In the genomic region with DNA sequence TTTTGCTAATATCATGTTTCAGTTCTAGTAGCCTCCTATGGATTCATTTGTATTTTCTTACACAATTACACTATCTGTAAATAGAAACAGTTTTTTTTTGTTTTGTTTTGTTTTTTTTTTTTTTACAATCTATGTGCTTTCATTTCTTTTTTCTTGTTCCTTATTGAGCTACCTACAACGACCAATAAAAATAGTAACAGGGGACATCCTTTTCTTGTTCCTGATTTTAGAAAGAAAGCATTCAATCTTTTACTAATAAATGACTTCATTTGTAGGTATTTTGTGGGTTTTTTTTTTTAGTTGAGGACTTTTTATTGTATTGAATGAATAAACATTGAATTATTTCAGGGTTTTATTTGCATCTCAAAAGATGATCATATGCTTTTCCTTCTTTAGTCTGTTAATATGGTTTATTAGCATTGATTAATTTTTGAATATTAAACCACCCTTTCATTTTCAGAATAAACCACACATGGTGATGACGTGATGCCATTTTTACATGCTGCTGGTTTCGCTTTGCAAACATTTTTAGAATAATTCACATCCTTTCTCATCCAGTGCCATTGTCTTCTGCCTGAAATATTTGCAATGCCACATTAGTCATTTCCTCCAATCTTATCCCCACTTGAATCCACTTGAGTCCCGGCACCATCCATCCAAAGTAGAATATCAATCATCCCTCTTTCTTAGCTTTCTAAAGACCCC, we compare ENCODE assay signal across 11 cellular contexts. TPM values are rescaled to one million over a fixed set of nuclear protein-coding genes. Genes with fewer than 3 reads are reported as not detected.
DNase-seq lines count a peak whose midpoint lies in the region; ATAC-seq and TF ChIP-seq lines count a peak whose summit lies in the region.
"Had no signal": no experiment of that assay in that cellular context is flagged by ENCODE, and none has a peak within 500 bp of the region (broad histone marks: within the 10 kb centered on the region; RNA-seq: fewer than 3 reads in every experiment).

No MANE protein-coding gene starts in this region.

- no peaks in the 10 kb centered on the region for H3K36me3 ChIP-seq in RWPE2 (ENCODE audit: low read depth)
- no peaks in the 10 kb centered on the region for H3K36me3 ChIP-seq in kidney epithelial cell (ENCODE audit: control insufficient read depth, insufficient read depth, low read length)
- no peaks in the 10 kb centered on the region for H3K36me3 ChIP-seq in heart left ventricle
- H3K36me3 ChIP-seq: neutrophil had no signal

- DNase-seq in GM03348 (ENCODE audit: low spot score), result peak; percentile 72
- peak; percentile 52 for DNase-seq in HFF-Myc (ENCODE audit: extremely low read depth, low read depth)
- DNase-seq in RWPE2 (ENCODE audit: low spot score), result no peak
- peak; percentile 87 for DNase-seq in kidney epithelial cell (ENCODE audit: low read depth)
- DNase-seq in activated CD4-positive, alpha-beta T cell treated with anti-CD3 and anti-CD28 coated beads, Interleukin-2, amount 10 ng/mL, durations not matched to agents 7 days and 5 days, result no peak
- no peak for DNase-seq in T-helper 17 cell
- DNase-seq in SW480 (ENCODE audit: low spot score), result no peak
- DNase-seq in heart left ventricle, result no peak
- DNase-seq: dorsolateral prefrontal cortex had no signal

- 29 to 61% (median 39%) methylated on average over 4 of the region's 4 CpGs for WGBS in heart left ventricle, 4 donors

- ATAC-seq in RWPE2 (ENCODE audit: low read depth) (peak; percentile 82), T-helper 17 cell (no peak), heart left ventricle (no peak)
- ATAC-seq: WTC11 had no signal

- CTCF ChIA-PET in activated CD4-positive, alpha-beta T cell treated with anti-CD3 and anti-CD28 coated beads, Interleukin-2, amount 10 ng/mL, durations not matched to agents 7 days and 5 days (lab: Charles Lee), result interaction anchor here (0.6 to 1.6 kb wide), 2 partner anchors 7 to 576 kb away, joined by 3 to 4 read pairs; no protein-coding TSS in a partner anchor

- H3K27ac Mint-ChIP-seq in activated CD4-positive, alpha-beta T cell treated with anti-CD3 and anti-CD28 coated beads, Interleukin-2, amount 10 ng/mL, durations not matched to agents 7 days and 5 days, result no peak overlapping the region
- no peak overlapping the region for H3K27ac Mint-ChIP-seq in T-helper 17 cell
- H3K27ac Mint-ChIP-seq: WTC11 had no signal

- intact Hi-C loops in heart left ventricle (cut with DNase I), result no loop called here

- TF ChIP-seq CTCF in HFF-Myc (IDR thresholded peaks at IDR 0.05; ENCODE audit: low read depth, low read length, missing control alignments) (no peak), RWPE2 (IDR thresholded peaks at IDR 0.05; ENCODE audit: poor library complexity, severe bottlenecking) (no peak), kidney epithelial cell (IDR thresholded peaks at IDR 0.05; ENCODE audit: insufficient read depth, low read length, poor library complexity, severe bottlenecking) (no peak), heart left ventricle (IDR thresholded peaks at IDR 0.05) (no peak)

- H3K4me3 Mint-ChIP-seq in activated CD4-positive, alpha-beta T cell treated with anti-CD3 and anti-CD28 coated beads, Interleukin-2, amount 10 ng/mL, durations not matched to agents 7 days and 5 days, result no peak overlapping the region
- H3K4me3 Mint-ChIP-seq in T-helper 17 cell, result no peak overlapping the region
- H3K4me3 Mint-ChIP-seq: WTC11 had no signal

- H3K4me1 ChIP-seq in RWPE2 (ENCODE audit: insufficient read depth, poor library complexity, severe bottlenecking), result peaks cover 18% of the 10 kb centered on the region
- peaks cover 0 to 25% (median 0%) of the 10 kb centered on the region in 12 donors for H3K4me1 ChIP-seq in heart left ventricle

- no peak overlapping the region for H3K4me3 ChIP-seq in HFF-Myc (replicated peaks; ENCODE audit: low read depth, low read length)
- H3K4me3 ChIP-seq in RWPE2 (ENCODE audit: severe bottlenecking), result no peak overlapping the region
- H3K4me3 ChIP-seq in kidney epithelial cell (ENCODE audit: low read depth, low read length), result no peak overlapping the region
- no peak overlapping the region for H3K4me3 ChIP-seq in heart left ventricle
- H3K4me3 ChIP-seq: dorsolateral prefrontal cortex had no signal

- H3K9me3 ChIP-seq in RWPE2 (ENCODE audit: severe bottlenecking) (no peaks in the 10 kb centered on the region), T-helper 17 cell (ENCODE audit: control insufficient read depth, low read length, poor library complexity, severe bottlenecking) (no peaks in the 10 kb centered on the region), heart left ventricle (no peaks in the 10 kb centered on the region)
- H3K9me3 ChIP-seq: neutrophil had no signal

- H3K27ac ChIP-seq in RWPE2 (ENCODE audit: poor library complexity, severe bottlenecking), result peak overlapping the region; percentile 94
- H3K27ac ChIP-seq in heart left ventricle, result peak overlapping the region in 1 of 12 donors; percentile 18
- H3K27ac ChIP-seq: dorsolateral prefrontal cortex, neutrophil had no signal

- H3K36me3 Mint-ChIP-seq in activated CD4-positive, alpha-beta T cell treated with anti-CD3 and anti-CD28 coated beads, Interleukin-2, amount 10 ng/mL, durations not matched to agents 7 days and 5 days (ENCODE audit: low read depth), result no peaks in the 10 kb centered on the region
- peaks cover 8% of the 10 kb centered on the region for H3K36me3 Mint-ChIP-seq in T-helper 17 cell (ENCODE audit: low read depth)
- H3K36me3 Mint-ChIP-seq: WTC11 had no signal

- POLR2A ChIA-PET in activated CD4-positive, alpha-beta T cell treated with anti-CD3 and anti-CD28 coated beads, Interleukin-2, amount 10 ng/mL, durations not matched to agents 7 days and 5 days (lab: Charles Lee), result no interaction called here

- H3K27me3 Mint-ChIP-seq in activated CD4-positive, alpha-beta T cell treated with anti-CD3 and anti-CD28 coated beads, Interleukin-2, amount 10 ng/mL, durations not matched to agents 7 days and 5 days, result peaks cover 11% of the 10 kb centered on the region
- peaks cover 59% of the 10 kb centered on the region for H3K27me3 Mint-ChIP-seq in T-helper 17 cell

- no peaks in the 10 kb centered on the region for H3K4me1 Mint-ChIP-seq in activated CD4-positive, alpha-beta T cell treated with anti-CD3 and anti-CD28 coated beads, Interleukin-2, amount 10 ng/mL, durations not matched to agents 7 days and 5 days
- H3K4me1 Mint-ChIP-seq in T-helper 17 cell, result peaks cover 5% of the 10 kb centered on the region

- H3K27me3 ChIP-seq in RWPE2 (ENCODE audit: insufficient read depth, poor library complexity, severe bottlenecking) (no peaks in the 10 kb centered on the region), kidney epithelial cell (ENCODE audit: control insufficient read depth, insufficient read depth, low read length) (no peaks in the 10 kb centered on the region), heart left ventricle (no peaks in the 10 kb centered on the region)
- H3K27me3 ChIP-seq: neutrophil had no signal

- TF ChIP-seq POLR2A in heart left ventricle (IDR thresholded peaks at IDR 0.05), result no peak

- H3K9me3 Mint-ChIP-seq in activated CD4-positive, alpha-beta T cell treated with anti-CD3 and anti-CD28 coated beads, Interleukin-2, amount 10 ng/mL, durations not matched to agents 7 days and 5 days, result no peaks in the 10 kb centered on the region

RNA-seq across cellular contexts. Expression of a gene that starts 18.1 kb away (rescaled TPM):
- total RNA-seq in kidney epithelial cell (1.9 and 5.6 TPM in 2 replicates), T-helper 17 cell (1 to 10 TPM; 4.3 to 6.8 TPM), heart left ventricle (1 to 10 TPM; 1.6 to 8.0 (median 4.1) TPM)
- total RNA-seq in activated CD4-positive, alpha-beta T cell treated with anti-CD3 and anti-CD28 coated beads, Interleukin-2, amount 10 ng/mL, durations not matched to agents 7 days and 5 days, result 10 to 100 TPM; 11.2 to 13.8 TPM
- 1 to 10 TPM; 1.2 to 1.8 TPM for polyA plus RNA-seq in heart left ventricle

Comparison
In these comparisons a context has a peak if more than half of its experiments do, and no peak if none do; other contexts are left out.
1. DNase-seq: peak in GM03348 (single experiment), HFF-Myc (single experiment) and kidney epithelial cell (single experiment); none in RWPE2 (single experiment), activated CD4-positive, alpha-beta T cell treated with anti-CD3 and anti-CD28 coated beads, Interleukin-2, amount 10 ng/mL, durations not matched to agents 7 days and 5 days (single experiment), T-helper 17 cell (0 of 3), SW480 (single experiment) and heart left ventricle (0 of 5).